ENCODE assay signal across 1 cellular context in genomic region chr6:148890091-148890490, GRCh38.
TF ChIP-seq lines count a peak whose summit lies in the region.

No MANE protein-coding gene starts in this region.

TF ChIP-seq in SK-N-SH, 30 proteins besides CTCF, POLR2A, EP300 and RAD21:
- TF ChIP-seq MEF2A (IDR thresholded peaks at IDR 0.05; ENCODE audit: borderline replicate concordance, low read depth) (no peak), REST (IDR thresholded peaks at IDR 0.05; ENCODE audit: low read depth, low read length) (no peak), GATA2 (CRISPR knock-in tag; IDR thresholded peaks at IDR 0.05) (no peak), RFX5 (IDR thresholded peaks at IDR 0.05; ENCODE audit: low read length) (no peak), JUND (IDR thresholded peaks at IDR 0.05) (no peak), SIN3A (IDR thresholded peaks at IDR 0.05; ENCODE audit: borderline replicate concordance, low read depth, low read length) (no peak), CHD2 (IDR thresholded peaks at IDR 0.05; ENCODE audit: low read length, partially characterized antibody) (no peak), GABPA (IDR thresholded peaks at IDR 0.05; ENCODE audit: low read depth) (no peak), POLR2AphosphoS5 (IDR thresholded peaks at IDR 0.05; ENCODE audit: low read depth, low read length) (no peak), NFIC (IDR thresholded peaks at IDR 0.05; ENCODE audit: borderline replicate concordance) (no peak), TCF12 (IDR thresholded peaks at IDR 0.05) (0 out of 2 replicates have a peak, but pooled peaks have one; percentile 27), TAF1 (IDR thresholded peaks at IDR 0.05; ENCODE audit: borderline replicate concordance, low read depth, low read length) (no peak), RXRA (IDR thresholded peaks at IDR 0.05; ENCODE audit: borderline replicate concordance, low read depth) (no peak)
- TF ChIP-seq, protein P1, sequence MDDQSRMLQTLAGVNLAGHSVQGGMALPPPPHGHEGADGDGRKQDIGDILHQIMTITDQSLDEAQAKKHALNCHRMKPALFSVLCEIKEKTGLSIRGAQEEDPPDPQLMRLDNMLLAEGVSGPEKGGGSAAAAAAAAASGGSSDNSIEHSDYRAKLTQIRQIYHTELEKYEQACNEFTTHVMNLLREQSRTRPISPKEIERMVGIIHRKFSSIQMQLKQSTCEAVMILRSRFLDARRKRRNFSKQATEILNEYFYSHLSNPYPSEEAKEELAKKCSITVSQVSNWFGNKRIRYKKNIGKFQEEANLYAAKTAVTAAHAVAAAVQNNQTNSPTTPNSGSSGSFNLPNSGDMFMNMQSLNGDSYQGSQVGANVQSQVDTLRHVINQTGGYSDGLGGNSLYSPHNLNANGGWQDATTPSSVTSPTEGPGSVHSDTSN (IDR thresholded peaks at IDR 0.05): peak; percentile 53
- TF ChIP-seq, protein P2, sequence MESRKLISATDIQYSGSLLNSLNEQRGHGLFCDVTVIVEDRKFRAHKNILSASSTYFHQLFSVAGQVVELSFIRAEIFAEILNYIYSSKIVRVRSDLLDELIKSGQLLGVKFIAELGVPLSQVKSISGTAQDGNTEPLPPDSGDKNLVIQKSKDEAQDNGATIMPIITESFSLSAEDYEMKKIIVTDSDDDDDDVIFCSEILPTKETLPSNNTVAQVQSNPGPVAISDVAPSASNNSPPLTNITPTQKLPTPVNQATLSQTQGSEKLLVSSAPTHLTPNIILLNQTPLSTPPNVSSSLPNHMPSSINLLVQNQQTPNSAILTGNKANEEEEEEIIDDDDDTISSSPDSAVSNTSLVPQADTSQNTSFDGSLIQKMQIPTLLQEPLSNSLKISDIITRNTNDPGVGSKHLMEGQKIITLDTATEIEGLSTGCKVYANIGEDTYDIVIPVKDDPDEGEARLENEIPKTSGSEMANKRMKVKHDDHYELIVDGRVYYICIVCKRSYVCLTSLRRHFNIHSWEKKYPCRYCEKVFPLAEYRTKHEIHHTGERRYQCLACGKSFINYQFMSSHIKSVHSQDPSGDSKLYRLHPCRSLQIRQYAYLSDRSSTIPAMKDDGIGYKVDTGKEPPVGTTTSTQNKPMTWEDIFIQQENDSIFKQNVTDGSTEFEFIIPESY (IDR thresholded peaks at IDR 0.05; ENCODE audit: borderline replicate concordance, low read depth): no peak
- TF ChIP-seq, protein P3, sequence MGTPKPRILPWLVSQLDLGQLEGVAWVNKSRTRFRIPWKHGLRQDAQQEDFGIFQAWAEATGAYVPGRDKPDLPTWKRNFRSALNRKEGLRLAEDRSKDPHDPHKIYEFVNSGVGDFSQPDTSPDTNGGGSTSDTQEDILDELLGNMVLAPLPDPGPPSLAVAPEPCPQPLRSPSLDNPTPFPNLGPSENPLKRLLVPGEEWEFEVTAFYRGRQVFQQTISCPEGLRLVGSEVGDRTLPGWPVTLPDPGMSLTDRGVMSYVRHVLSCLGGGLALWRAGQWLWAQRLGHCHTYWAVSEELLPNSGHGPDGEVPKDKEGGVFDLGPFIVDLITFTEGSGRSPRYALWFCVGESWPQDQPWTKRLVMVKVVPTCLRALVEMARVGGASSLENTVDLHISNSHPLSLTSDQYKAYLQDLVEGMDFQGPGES (IDR thresholded peaks at IDR 0.05; ENCODE audit: low read depth, low read length): no peak
